1 cellular context compared by ENCODE assay signal in the genomic region with DNA sequence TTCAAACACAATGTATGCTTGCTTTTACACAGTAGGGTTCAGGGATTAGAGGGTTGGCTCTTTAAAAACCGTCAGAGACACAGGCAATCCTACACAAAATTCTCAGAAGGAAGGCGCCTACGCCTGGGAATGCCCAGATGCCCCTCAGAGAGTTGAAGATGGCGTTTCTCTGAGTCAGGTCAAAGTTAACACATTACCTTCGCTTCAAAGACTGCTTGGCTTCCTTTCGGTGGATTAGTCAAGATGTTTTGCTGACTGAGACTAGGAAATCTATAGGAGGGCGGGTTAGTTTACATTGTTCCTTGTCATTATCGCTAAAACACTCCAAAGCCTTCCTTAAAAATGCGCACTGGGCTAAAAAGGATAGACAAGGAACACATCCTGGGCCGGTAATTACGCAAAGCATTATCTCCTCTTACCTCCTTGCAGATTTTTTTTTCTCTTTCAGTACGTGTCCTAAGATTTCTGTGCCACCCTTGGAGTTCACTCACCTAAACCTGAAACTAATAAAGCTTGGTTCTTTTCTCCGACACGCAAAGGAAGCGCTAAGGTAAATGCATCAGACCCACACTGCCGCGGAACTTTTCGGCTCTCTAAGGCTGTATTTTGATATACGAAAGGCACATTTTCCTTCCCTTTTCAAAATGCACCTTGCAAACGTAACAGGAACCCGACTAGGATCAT.
TF ChIP-seq lines count a peak whose summit lies in the region.

No MANE protein-coding gene starts in this region.

TF ChIP-seq in IMR-90, 13 proteins besides CTCF, POLR2A, EP300 and RAD21:
- TF ChIP-seq MAZ (IDR thresholded peaks at IDR 0.05; ENCODE audit: borderline replicate concordance, low read depth, low read length) (no peak), CHD1 (IDR thresholded peaks at IDR 0.05; ENCODE audit: low read depth, low read length) (no peak), MAFK (IDR thresholded peaks at IDR 0.05; ENCODE audit: low read depth, low read length) (no peak), RCOR1 (IDR thresholded peaks at IDR 0.05; ENCODE audit: insufficient replicate concordance, low read length) (no peak), BHLHE40 (IDR thresholded peaks at IDR 0.05; ENCODE audit: low read depth, low read length) (no peak), RFX5 (IDR thresholded peaks at IDR 0.05; ENCODE audit: low read depth, low read length) (no peak), NFE2L2 (IDR thresholded peaks at IDR 0.05; ENCODE audit: low read depth, low read length) (no peak), SMC3 (IDR thresholded peaks at IDR 0.05; ENCODE audit: low read depth, low read length) (no peak), MXI1 (IDR thresholded peaks at IDR 0.05; ENCODE audit: borderline replicate concordance, low read depth, low read length) (no peak), CEBPB (IDR thresholded peaks at IDR 0.05; ENCODE audit: low read depth, low read length) (no peak), FOS (IDR thresholded peaks at IDR 0.05; ENCODE audit: low read depth, low read length) (no peak)
- TF ChIP-seq, protein P1, sequence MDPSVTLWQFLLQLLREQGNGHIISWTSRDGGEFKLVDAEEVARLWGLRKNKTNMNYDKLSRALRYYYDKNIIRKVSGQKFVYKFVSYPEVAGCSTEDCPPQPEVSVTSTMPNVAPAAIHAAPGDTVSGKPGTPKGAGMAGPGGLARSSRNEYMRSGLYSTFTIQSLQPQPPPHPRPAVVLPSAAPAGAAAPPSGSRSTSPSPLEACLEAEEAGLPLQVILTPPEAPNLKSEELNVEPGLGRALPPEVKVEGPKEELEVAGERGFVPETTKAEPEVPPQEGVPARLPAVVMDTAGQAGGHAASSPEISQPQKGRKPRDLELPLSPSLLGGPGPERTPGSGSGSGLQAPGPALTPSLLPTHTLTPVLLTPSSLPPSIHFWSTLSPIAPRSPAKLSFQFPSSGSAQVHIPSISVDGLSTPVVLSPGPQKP (IDR thresholded peaks at IDR 0.05; ENCODE audit: borderline replicate concordance, low read depth, low read length) = no peak
- TF ChIP-seq, protein P2, sequence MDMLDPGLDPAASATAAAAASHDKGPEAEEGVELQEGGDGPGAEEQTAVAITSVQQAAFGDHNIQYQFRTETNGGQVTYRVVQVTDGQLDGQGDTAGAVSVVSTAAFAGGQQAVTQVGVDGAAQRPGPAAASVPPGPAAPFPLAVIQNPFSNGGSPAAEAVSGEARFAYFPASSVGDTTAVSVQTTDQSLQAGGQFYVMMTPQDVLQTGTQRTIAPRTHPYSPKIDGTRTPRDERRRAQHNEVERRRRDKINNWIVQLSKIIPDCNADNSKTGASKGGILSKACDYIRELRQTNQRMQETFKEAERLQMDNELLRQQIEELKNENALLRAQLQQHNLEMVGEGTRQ (IDR thresholded peaks at IDR 0.05; ENCODE audit: low read depth, low read length) = no peak
TF ChIP-seq in IMR-90: peak in this region for 0.
